8 cellular contexts compared by ENCODE assay signal in genomic region chr5:132272341-132273210, GRCh38. TPM values are rescaled to one million over a fixed set of nuclear protein-coding genes. Genes with fewer than 3 reads are reported as not detected.
DNase-seq lines count a peak whose midpoint lies in the region; FAIRE-seq and TF ChIP-seq lines count a peak whose summit lies in the region.

No MANE protein-coding gene starts in this region.

- no peak for TF ChIP-seq POLR2A in vagina (IDR thresholded peaks at IDR 0.05)

- TF ChIP-seq CTCF in AG10803 (conservative IDR thresholded peaks at IDR 0.05; ENCODE audit: low read length) (peak; percentile 80), foreskin fibroblast (IDR thresholded peaks at IDR 0.05; ENCODE audit: low read depth, low read length) (peak; percentile 75), vagina (IDR thresholded peaks at IDR 0.05) (peak; percentile 65 to 71 (median 70))

- DNase-seq in AG10803 (ENCODE audit: low read depth) (peak; percentile 38), HCEC 1CT (peak; percentile 27), RCC 7860 (ENCODE audit: low spot score) (peak; percentile 26), foreskin fibroblast (peak in 1 of 2 donors; percentile 74), posterior vena cava (ENCODE audit: low spot score) (peak; percentile 87), vagina (ENCODE audit: extremely low spot score in 2 of 2) (peak in 1 of 2 donors; percentile 86), occipital lobe (lab: John Stamatoyannopoulos, UW) (no peak)
- peak; percentile 86 to 90 for DNase-seq in activated T-cell treated with anti-CD3 and anti-CD28 coated beads, Interleukin-2, amount 50 U/mL, for 48 hours

- no peak for FAIRE-seq in RCC 7860 (lab: Jason Lieb, UNC)

- no peak overlapping the region for H3K27ac ChIP-seq in vagina

- H3K27me3 ChIP-seq in vagina, result no peaks in the 10 kb centered on the region

- no peaks in the 10 kb centered on the region for H3K9me3 ChIP-seq in vagina

- H3K4me1 ChIP-seq in vagina, result peaks cover 32% of the 10 kb centered on the region

- no peak overlapping the region for H3K4me3 ChIP-seq in AG10803 (ENCODE audit: low read length)
- no peak overlapping the region for H3K4me3 ChIP-seq in foreskin fibroblast (ENCODE audit: low read depth in 1 of 2, low read length in 2 of 2)
- no peak overlapping the region for H3K4me3 ChIP-seq in vagina

- H3K36me3 ChIP-seq in vagina, result peaks cover 0 to 6% of the 10 kb centered on the region in 2 donors

- intact Hi-C loops in posterior vena cava (cut with DNase I) (no loop called here), vagina (cut with DNase I) (no loop called here)

RNA-seq across cellular contexts. Expression of gene PDLIM4, which starts 15.1 kb away (rescaled TPM):
- total RNA-seq in posterior vena cava, result 10 to 100 TPM; 82.5 to 83.2 TPM
- total RNA-seq in vagina, result 76.4 TPM
- 3.1 TPM for total RNA-seq in occipital lobe

RNA-seq across cellular contexts. Expression of gene SLC22A4, which starts 21.6 kb away (rescaled TPM):
- total RNA-seq in posterior vena cava, result 1 to 10 TPM; 2.5 to 3.1 TPM
- 1.7 TPM for total RNA-seq in vagina
- total RNA-seq in occipital lobe, result 1.6 TPM

RNA-seq across cellular contexts. Expression of gene P4HA2, which starts 44.9 kb away (rescaled TPM):
- total RNA-seq in posterior vena cava, result 10 to 100 TPM; 33.2 to 58.8 TPM
- total RNA-seq in vagina, result 42.0 TPM
- total RNA-seq in occipital lobe, result 15.3 TPM

Comparison
In these comparisons a context has a peak if more than half of its experiments do, and no peak if none do; other contexts are left out.
1. RNA of gene PDLIM4, which starts 15.1 kb away (total RNA-seq): 82.5 to 83.2 TPM in posterior vena cava and 76.4 TPM in vagina (single experiment); 3.1 TPM in occipital lobe (single experiment); every median in the first group is over 10 times any median in the second.
2. Peak in every context shown above with its lines, with median percentiles within 50 percentile points of each other: CTCF ChIP-seq.